In the genomic region with DNA sequence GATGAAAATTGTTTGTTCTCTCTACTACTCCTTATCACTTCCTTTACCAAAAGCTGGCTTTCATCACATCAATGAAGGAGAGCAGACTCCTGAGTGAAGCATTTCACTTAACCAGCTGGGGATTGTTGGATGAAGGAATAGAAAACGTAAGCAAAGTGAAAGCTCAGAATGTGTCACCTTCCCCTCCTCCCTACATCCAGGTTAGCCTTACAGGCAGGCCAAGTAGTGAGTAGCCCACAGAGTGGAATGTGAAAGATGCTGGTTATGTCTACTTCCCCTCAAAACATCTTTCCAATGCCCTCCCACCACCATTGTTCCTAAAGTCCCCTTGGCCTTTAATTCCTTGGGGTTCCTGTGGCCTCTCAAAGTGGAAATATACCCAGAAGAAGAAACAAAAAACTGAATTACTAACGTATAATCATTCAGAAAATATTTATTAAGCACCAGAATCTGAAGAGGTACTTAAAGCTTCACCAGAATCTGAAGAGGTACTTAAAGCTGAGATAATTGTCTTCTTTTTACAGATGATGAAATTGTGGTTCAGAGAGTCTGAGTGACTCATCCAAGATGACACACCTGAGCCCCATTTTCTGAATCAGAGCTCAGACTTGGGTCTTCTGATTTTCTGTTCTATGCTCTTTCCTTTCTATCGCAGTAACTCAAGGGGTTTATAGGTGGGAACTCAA, we compare ENCODE assay signal across 17 cellular contexts. TPM values are rescaled to one million over a fixed set of nuclear protein-coding genes. Genes with fewer than 3 reads are reported as not detected.
DNase-seq lines count a peak whose midpoint lies in the region; ATAC-seq and TF ChIP-seq lines count a peak whose summit lies in the region.
"Had no signal": no experiment of that assay in that cellular context is flagged by ENCODE, and none has a peak within 500 bp of the region (broad histone marks: within the 10 kb centered on the region; RNA-seq: fewer than 3 reads in every experiment).

No MANE protein-coding gene starts in this region.

- no peaks in the 10 kb centered on the region for H3K36me3 Mint-ChIP-seq in WTC11
- H3K36me3 Mint-ChIP-seq: mesothelial cell of epicardium had no signal

- H3K4me2 ChIP-seq in OCI-LY7 (ENCODE audit: low read length), result no peak overlapping the region

- H3K4me1 ChIP-seq in OCI-LY7 (ENCODE audit: insufficient read depth, low read length, poor library complexity, severe bottlenecking), result no peaks in the 10 kb centered on the region
- H3K4me1 ChIP-seq: sigmoid colon had no signal

- CTCF ChIA-PET in WTC11 (lab: Charles Lee), result interaction anchor here (1.6 kb wide), 1 partner anchor 9 kb away, joined by 5 read pairs; no protein-coding TSS in a partner anchor
- CTCF ChIA-PET in OCI-LY7 (lab: Charles Lee; ENCODE audit: unreplicated experiment), result no interaction called here

- H3K9me2 ChIP-seq in OCI-LY7 (ENCODE audit: insufficient read depth, low read length), result no peaks in the 10 kb centered on the region

- no peak overlapping the region for H2AFZ ChIP-seq in OCI-LY7 (ENCODE audit: low read length)

- H3K27ac Mint-ChIP-seq in WTC11, result peak overlapping the region; percentile 54
- H3K27ac Mint-ChIP-seq: mesothelial cell of epicardium; T-helper 1 cell treated with Interleukin-12 subunit alpha and Interleukin-12 subunit beta and Interleukin-4 antibody, amounts not matched to agents 30 μg/mL and 1 μg/mL, for 36 hours had no signal

- no peaks in the 10 kb centered on the region for H3K9me3 ChIP-seq in OCI-LY7 (ENCODE audit: low read length)
- H3K9me3 ChIP-seq: sigmoid colon had no signal

- H4K20me1 ChIP-seq in OCI-LY7 (ENCODE audit: insufficient read depth, low read length), result no peaks in the 10 kb centered on the region

- no peaks in the 10 kb centered on the region for H3K79me2 ChIP-seq in OCI-LY7 (ENCODE audit: insufficient read depth, low read depth, low read length)

- ATAC-seq in WTC11, result no peak

- POLR2A ChIA-PET in WTC11 (lab: Charles Lee), result no interaction called here
- POLR2A ChIA-PET in OCI-LY7 (lab: Charles Lee), result interaction anchor here (1.0 kb wide), 1 partner anchor 121 kb away, joined by 3 read pairs; a partner anchor contains a TSS

- H3K9me3 Mint-ChIP-seq in WTC11, result no peaks in the 10 kb centered on the region; the same call in 1 of the 2 replicates
- H3K9me3 Mint-ChIP-seq: T-helper 1 cell treated with Interleukin-12 subunit alpha and Interleukin-12 subunit beta and Interleukin-4 antibody, amounts not matched to agents 30 μg/mL and 1 μg/mL, for 36 hours had no signal

- BruUV-seq in OCI-LY7 (replicated peaks; lab: Mats Ljungman, UMichigan), result no TSS peak

- no peak overlapping the region for H3K4me3 Mint-ChIP-seq in WTC11
- H3K4me3 Mint-ChIP-seq: mesothelial cell of epicardium; T-helper 1 cell treated with Interleukin-12 subunit alpha and Interleukin-12 subunit beta and Interleukin-4 antibody, amounts not matched to agents 30 μg/mL and 1 μg/mL, for 36 hours had no signal

- no peak overlapping the region for H3K27ac ChIP-seq in OCI-LY7 (ENCODE audit: low read depth, low read length, poor library complexity, severe bottlenecking)
- H3K27ac ChIP-seq: sigmoid colon had no signal

- intact Hi-C loops in OCI-LY7 (cut with micrococcal nuclease; ENCODE audit: unreplicated experiment), result no loop called here

- TF ChIP-seq CTCF in WTC11 (IDR thresholded peaks at IDR 0.05) (no peak), OCI-LY7 (conservative IDR thresholded peaks at IDR 0.05; ENCODE audit: low read length) (no peak)

- H3K36me3 ChIP-seq in OCI-LY7 (ENCODE audit: insufficient read depth, low read length), result no peaks in the 10 kb centered on the region
- H3K36me3 ChIP-seq: sigmoid colon had no signal

- DNase-seq in NCI-H1436 (lab: John Stamatoyannopoulos, UW) (peak; percentile 36), NCI-H1436 treated with DMSO at 0.1 percent for 48 hours (lab: John Stamatoyannopoulos, UW) (no peak), HT1080 (ENCODE audit: low read depth) (peak; percentile 76), WTC11 (ENCODE audit: low spot score) (no peak), kidney tubule cell (ENCODE audit: low spot score) (peak; percentile 75), OCI-LY7 (ENCODE audit: low spot score) (no peak), NCI-H1417 treated with DMSO at 0.1 percent for 48 hours (lab: John Stamatoyannopoulos, UW) (no peak), MV-4-11 (lab: John Stamatoyannopoulos, UW) (no peak)
- DNase-seq: 8988T; activated CD4-positive, alpha-beta T cell treated with anti-CD3 and anti-CD28 coated beads for 4 hours; activated effector memory CD4-positive, alpha-beta T cell treated with anti-CD3 and anti-CD28 coated beads, Interleukin-2, amount 50 U/mL, for 16 hours; central memory CD4-positive, alpha-beta T cell; GDM1; sigmoid colon; stimulated activated naive CD4-positive, alpha-beta T cell treated with Interleukin-2 at 50 U/mL for 16 hours had no signal

- no peaks in the 10 kb centered on the region; the same call in 1 of the 2 replicates for H3K27me3 Mint-ChIP-seq in WTC11 (ENCODE audit: low read depth)

- H3K4me1 Mint-ChIP-seq in WTC11, result peaks cover 25% of the 10 kb centered on the region
- H3K4me1 Mint-ChIP-seq: mesothelial cell of epicardium had no signal

- H3K4me3 ChIP-seq in OCI-LY7 (ENCODE audit: low read depth, low read length, poor library complexity, severe bottlenecking), result no peak overlapping the region
- H3K4me3 ChIP-seq: sigmoid colon had no signal

TF ChIP-seq in WTC11, 78 proteins besides CTCF, POLR2A, EP300 and RAD21:
- no peak for TF ChIP-seq GTF2I (CRISPR knock-in tag; conservative IDR thresholded peaks at IDR 0.05)

RNA-seq across cellular contexts. Expression of a gene that starts 6.5 kb away (rescaled TPM):
- total RNA-seq in HT1080 (2014; rRNA removed; shearing (Covaris generic)), result not detected in 2 replicates
- not detected in 2 replicates for polyA plus RNA-seq in HT1080 (2015; cell fraction: cytosol; rRNA removed)
- polyA plus RNA-seq in HT1080 (2015; cell fraction: nucleus; rRNA removed), result 0.16 and 0.37 TPM in 2 replicates
- 0.11 to 0.16 TPM in 2 of 3 replicates, not detected in the other for total RNA-seq in WTC11 (2021)
- total RNA-seq in OCI-LY7 (2014; rRNA removed; shearing (Covaris generic)), result 0.16 and 0.31 TPM in 2 replicates
- 0.21 and 0.46 TPM in 2 replicates for total RNA-seq in OCI-LY7 (2022)

RNA-seq across cellular contexts. Expression of a gene that starts 14.6 kb away (rescaled TPM):
- total RNA-seq in HT1080 (2014; rRNA removed; shearing (Covaris generic)), result not detected in 2 replicates
- polyA plus RNA-seq in HT1080 (2015; cell fraction: cytosol; rRNA removed), result not detected in 2 replicates
- polyA plus RNA-seq in HT1080 (2015; cell fraction: nucleus; rRNA removed), result not detected in 2 replicates
- total RNA-seq in WTC11 (2021) (not detected in 3 replicates), OCI-LY7 (2022) (not detected in 2 replicates)
- total RNA-seq in OCI-LY7 (2014; rRNA removed; shearing (Covaris generic)), result not detected in 2 replicates
- total RNA-seq: mesothelial cell of epicardium, sigmoid colon had no signal

RNA-seq across cellular contexts. Expression of a gene that starts 19.1 kb away (rescaled TPM):
- total RNA-seq in HT1080 (2014; rRNA removed; shearing (Covaris generic)), result not detected in 2 replicates
- polyA plus RNA-seq in HT1080 (2015; cell fraction: cytosol; rRNA removed), result not detected in 2 replicates
- polyA plus RNA-seq in HT1080 (2015; cell fraction: nucleus; rRNA removed), result not detected in 2 replicates
- total RNA-seq in WTC11 (2021) (not detected in 3 replicates), OCI-LY7 (2022) (not detected in 2 replicates)
- not detected in 2 replicates for total RNA-seq in OCI-LY7 (2014; rRNA removed; shearing (Covaris generic))
- total RNA-seq: mesothelial cell of epicardium, sigmoid colon had no signal
- polyA plus RNA-seq: sigmoid colon had no signal

RNA-seq across cellular contexts. Expression of a gene that starts 28.5 kb away (rescaled TPM):
- not detected in 2 replicates for total RNA-seq in HT1080 (2014; rRNA removed; shearing (Covaris generic))
- polyA plus RNA-seq in HT1080 (2015; cell fraction: cytosol; rRNA removed), result not detected in 2 replicates
- polyA plus RNA-seq in HT1080 (2015; cell fraction: nucleus; rRNA removed), result not detected in 2 replicates
- not detected in 3 replicates for total RNA-seq in WTC11 (2021)
- not detected in 2 replicates for total RNA-seq in OCI-LY7 (2014; rRNA removed; shearing (Covaris generic))
- not detected in 2 replicates for total RNA-seq in OCI-LY7 (2022)
- total RNA-seq: mesothelial cell of epicardium, sigmoid colon had no signal

RNA-seq across cellular contexts. Expression of a gene that starts 36.2 kb away (rescaled TPM):
- 59.2 and 68.4 TPM in 2 replicates for total RNA-seq in HT1080 (2014; rRNA removed; shearing (Covaris generic))
- 64.8 and 67.6 TPM in 2 replicates for polyA plus RNA-seq in HT1080 (2015; cell fraction: cytosol; rRNA removed)
- 49.6 and 53.7 TPM in 2 replicates for polyA plus RNA-seq in HT1080 (2015; cell fraction: nucleus; rRNA removed)
- 27.0 to 32.2 TPM (median 27.8 TPM) in 3 replicates for total RNA-seq in WTC11 (2021)
- 23.0 and 23.3 TPM in 2 replicates for total RNA-seq in OCI-LY7 (2014; rRNA removed; shearing (Covaris generic))
- total RNA-seq in OCI-LY7 (2022), result 27.4 and 30.3 TPM in 2 replicates

Comparison
In these comparisons a context has a peak if more than half of its experiments do, and no peak if none do; other contexts are left out.
1. DNase-seq: peak in NCI-H1436 (single experiment), HT1080 (single experiment) and kidney tubule cell (single experiment); none in NCI-H1436 treated with DMSO at 0.1 percent for 48 hours (single experiment), WTC11 (single experiment), OCI-LY7 (single experiment), NCI-H1417 treated with DMSO at 0.1 percent for 48 hours (single experiment) and MV-4-11 (single experiment).